In the genomic region with DNA sequence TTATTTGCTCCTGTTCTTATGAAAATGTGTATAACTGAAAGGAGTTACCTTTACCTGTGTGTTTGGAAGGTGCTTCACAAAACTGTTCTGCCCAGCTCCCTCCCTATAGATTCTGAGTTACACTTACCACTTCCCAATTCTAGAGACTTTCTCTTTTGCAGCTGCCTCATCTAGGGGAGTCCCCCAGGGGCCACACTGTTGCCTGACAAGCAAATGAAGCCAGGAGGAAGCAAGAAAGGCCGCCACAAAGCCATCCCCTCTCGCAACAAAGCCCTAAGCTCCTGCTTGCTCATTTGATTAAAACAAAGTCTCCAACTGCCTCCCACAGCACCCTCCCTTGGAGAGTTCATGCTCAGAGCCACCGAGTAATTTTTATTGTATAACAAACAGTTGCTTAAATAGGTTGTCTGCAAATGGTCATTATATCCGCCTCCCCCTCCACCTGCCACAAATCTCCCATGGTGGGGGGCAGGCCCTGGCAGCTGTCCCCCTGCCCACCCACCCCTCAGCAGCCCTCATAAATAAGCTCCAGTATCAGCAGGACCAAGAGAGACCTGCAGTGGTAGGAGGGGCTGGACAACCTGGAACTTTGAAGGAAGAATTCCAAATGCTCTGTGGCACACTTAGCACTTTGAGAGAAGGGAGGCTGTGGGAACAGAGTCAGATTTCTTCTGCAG, we compare ENCODE assay signal across 9 cellular contexts.
DNase-seq lines count a peak whose midpoint lies in the region; ATAC-seq and TF ChIP-seq lines count a peak whose summit lies in the region.
"Had no signal": no experiment of that assay in that cellular context is flagged by ENCODE, and none has a peak within 500 bp of the region (broad histone marks: within the 10 kb centered on the region; RNA-seq: fewer than 3 reads in every experiment).

No MANE protein-coding gene starts in this region.

- ATAC-seq in GM18511 (IDR thresholded peaks at IDR 0.05; ENCODE audit: unreplicated experiment) (peak; percentile 100), GM21367 (IDR thresholded peaks at IDR 0.05; ENCODE audit: unreplicated experiment) (peak; percentile 100), HG03354 (IDR thresholded peaks at IDR 0.05; ENCODE audit: poor library complexity, severe bottlenecking, unreplicated experiment) (peak; percentile 99), omental fat pad (ENCODE audit: low FRiP score) (no peak)
- ATAC-seq in central memory CD8-positive, alpha-beta T cell (replicated peaks; ENCODE audit: extremely low read depth, poor library complexity, severe bottlenecking), result peak; percentile 28

- H3K27ac Mint-ChIP-seq in central memory CD8-positive, alpha-beta T cell (ENCODE audit: low read depth), result no peak overlapping the region
- no peak overlapping the region for H3K27ac Mint-ChIP-seq in activated T-cell treated with anti-CD3 and anti-CD28 coated beads, Interleukin-2, amount 50 U/mL, for 24 hours

- H3K9me3 Mint-ChIP-seq in central memory CD8-positive, alpha-beta T cell, result no peaks in the 10 kb centered on the region
- H3K9me3 Mint-ChIP-seq in activated T-cell treated with anti-CD3 and anti-CD28 coated beads, Interleukin-2, amount 50 U/mL, for 24 hours, result no peaks in the 10 kb centered on the region

- no peak overlapping the region for H3K4me3 Mint-ChIP-seq in central memory CD8-positive, alpha-beta T cell
- no peak overlapping the region for H3K4me3 Mint-ChIP-seq in activated T-cell treated with anti-CD3 and anti-CD28 coated beads, Interleukin-2, amount 50 U/mL, for 24 hours

- no peaks in the 10 kb centered on the region for H3K4me1 Mint-ChIP-seq in central memory CD8-positive, alpha-beta T cell
- peaks cover 2% of the 10 kb centered on the region for H3K4me1 Mint-ChIP-seq in activated T-cell treated with anti-CD3 and anti-CD28 coated beads, Interleukin-2, amount 50 U/mL, for 24 hours (ENCODE audit: low read depth)

- intact Hi-C loops in dorsolateral prefrontal cortex (cut with DNase I), result no loop called here

- no peak for DNase-seq in central memory CD8-positive, alpha-beta T cell (ENCODE audit: low spot score in 2 of 2)
- no peak for DNase-seq in omental fat pad (ENCODE audit: low spot score)
- DNase-seq in activated T-cell treated with anti-CD3 and anti-CD28 coated beads, Interleukin-2, amount 50 U/mL, for 24 hours, result no peak
- no peak for DNase-seq in kidney tubule cell (ENCODE audit: low spot score)
- no peak for DNase-seq in dorsolateral prefrontal cortex
- DNase-seq: dermis blood vessel endothelial cell had no signal

- H3K4me3 ChIP-seq in dorsolateral prefrontal cortex, result no peak overlapping the region

- H3K27ac ChIP-seq in dorsolateral prefrontal cortex, result no peak overlapping the region

- TF ChIP-seq CTCF in omental fat pad (IDR thresholded peaks at IDR 0.05) (no peak), dorsolateral prefrontal cortex (IDR thresholded peaks at IDR 0.05 in 54 of 56, conservative IDR thresholded peaks at IDR 0.05 in 2 of 56; ENCODE audit: low read depth in 1 of 56, partially characterized antibody in 56 of 56) (no peak)

- H3K27me3 ChIP-seq in dorsolateral prefrontal cortex, result peaks cover 0 to 4% (median 0%) of the 10 kb centered on the region in 45 donors

- peaks cover 22% of the 10 kb centered on the region for H3K27me3 Mint-ChIP-seq in central memory CD8-positive, alpha-beta T cell
- no peaks in the 10 kb centered on the region for H3K27me3 Mint-ChIP-seq in activated T-cell treated with anti-CD3 and anti-CD28 coated beads, Interleukin-2, amount 50 U/mL, for 24 hours

- H3K36me3 Mint-ChIP-seq in central memory CD8-positive, alpha-beta T cell (ENCODE audit: insufficient read depth), result no peaks in the 10 kb centered on the region
- no peaks in the 10 kb centered on the region for H3K36me3 Mint-ChIP-seq in activated T-cell treated with anti-CD3 and anti-CD28 coated beads, Interleukin-2, amount 50 U/mL, for 24 hours (ENCODE audit: low read depth)
